ENCODE assay signal across 26 cellular contexts in the genomic region with DNA sequence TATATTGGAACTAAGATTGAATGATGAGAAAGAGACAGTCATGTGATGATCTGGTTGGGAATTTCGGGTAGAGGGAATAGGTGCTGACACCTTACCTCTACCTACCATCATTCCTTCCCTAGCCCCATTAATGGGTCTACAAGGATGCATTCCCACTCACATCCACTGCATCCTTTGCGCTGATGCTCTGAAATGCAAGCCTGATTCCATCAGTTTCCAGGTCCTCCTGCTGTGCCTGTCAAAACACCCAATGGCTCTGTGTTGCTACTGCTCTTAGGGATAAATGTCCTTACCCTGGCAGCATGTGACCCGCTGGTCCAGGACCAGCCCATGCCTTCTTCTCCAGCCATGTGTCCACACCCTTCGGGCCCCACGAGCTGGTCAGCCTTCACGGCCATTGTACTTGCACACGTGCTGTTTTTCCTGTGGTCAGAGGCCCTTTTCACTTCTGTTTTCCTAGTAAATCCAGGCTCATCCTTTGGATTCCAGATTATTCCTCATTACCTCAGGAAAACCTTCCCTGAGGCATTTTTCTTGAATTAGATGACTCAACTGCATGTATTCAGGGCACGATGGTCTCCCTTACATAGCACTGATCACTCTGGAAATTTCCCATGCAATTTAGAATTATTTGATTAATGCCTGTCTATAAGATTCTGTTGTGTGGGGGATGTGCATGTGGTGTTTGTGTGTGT.
"Had no signal": no experiment of that assay in that cellular context is flagged by ENCODE, and none has a peak within 500 bp of the region (broad histone marks: within the 10 kb centered on the region; RNA-seq: fewer than 3 reads in every experiment).

No MANE protein-coding gene starts in this region.

- H3K9me3 ChIP-seq: esophagus squamous epithelium, thoracic aorta, uterus had no signal

- H3K4me1 ChIP-seq: esophagus squamous epithelium, uterus had no signal

- H3K27ac Mint-ChIP-seq: activated CD4-positive, alpha-beta T cell treated with anti-CD3 and anti-CD28 coated beads for 36 hours; activated naive CD4-positive, alpha-beta T cell treated with anti-CD3 and anti-CD28 coated beads, Interleukin-2, amount 50 U/mL, for 72 hours; activated T-cell treated with anti-CD3 and anti-CD28 coated beads, Interleukin-2, amount 50 U/mL, for 72 hours; naive thymus-derived CD4-positive, alpha-beta T cell; neural progenitor cell; stimulated activated effector memory CD8-positive, alpha-beta T cell treated with anti-CD3 and anti-CD28 coated beads, Interleukin-12 subunit alpha, Interleukin-12 subunit beta, amount 100 ng/mL, for 72 hours; stimulated activated naive CD8-positive, alpha-beta T cell treated with anti-CD3 and anti-CD28 coated beads, Interleukin-15, Interleukin-2, amounts not matched to agents 100 ng/mL and 50 ng/mL, for 24 hours; type B pancreatic cell had no signal

- H3K27me3 ChIP-seq: neural progenitor cell, uterus had no signal

- H3K4me1 Mint-ChIP-seq: activated CD4-positive, alpha-beta T cell treated with anti-CD3 and anti-CD28 coated beads for 36 hours; central memory CD8-positive, alpha-beta T cell; naive thymus-derived CD4-positive, alpha-beta T cell; neural progenitor cell; stimulated activated effector memory CD8-positive, alpha-beta T cell treated with anti-CD3 and anti-CD28 coated beads, Interleukin-12 subunit alpha, Interleukin-12 subunit beta, amount 100 ng/mL, for 72 hours had no signal

- H3K9ac ChIP-seq: neural progenitor cell had no signal

- H3K36me3 Mint-ChIP-seq: activated naive CD4-positive, alpha-beta T cell treated with anti-CD3 and anti-CD28 coated beads, Interleukin-2, amount 50 U/mL, for 72 hours; naive thymus-derived CD4-positive, alpha-beta T cell; neural progenitor cell; stimulated activated effector memory CD8-positive, alpha-beta T cell treated with anti-CD3 and anti-CD28 coated beads, Interleukin-12 subunit alpha, Interleukin-12 subunit beta, amount 100 ng/mL, for 72 hours had no signal

- H3K36me3 ChIP-seq: esophagus squamous epithelium, neural progenitor cell, thoracic aorta, uterus had no signal

- ATAC-seq: activated CD4-positive, alpha-beta T cell treated with anti-CD3 and anti-CD28 coated beads for 36 hours; activated naive CD4-positive, alpha-beta T cell treated with anti-CD3 and anti-CD28 coated beads, Interleukin-2, amount 50 U/mL, for 72 hours; activated T-cell treated with anti-CD3 and anti-CD28 coated beads, Interleukin-2, amount 50 U/mL, for 72 hours; naive thymus-derived CD4-positive, alpha-beta T cell; sciatic nerve; stimulated activated effector memory CD8-positive, alpha-beta T cell treated with anti-CD3 and anti-CD28 coated beads, Interleukin-12 subunit alpha, Interleukin-12 subunit beta, amount 100 ng/mL, for 72 hours had no signal

- H2AFZ ChIP-seq: neural progenitor cell had no signal

- H3K27ac ChIP-seq: esophagus squamous epithelium, neural progenitor cell, skin epidermis, thoracic aorta, uterus had no signal

- H3K4me2 ChIP-seq: neural progenitor cell had no signal

- H3K27me3 Mint-ChIP-seq: type B pancreatic cell had no signal

- H3K4me3 ChIP-seq: esophagus squamous epithelium, neural progenitor cell, skin epidermis, thoracic aorta, uterus had no signal

- DNase-seq: activated CD4-positive, alpha-beta T cell treated with anti-CD3 and anti-CD28 coated beads for 36 hours; activated CD4-positive, alpha-beta T cell treated with anti-CD3 and anti-CD28 coated beads, Interleukin-2, amount 50 U/mL, for 4 hours; activated CD4-positive, CD25-positive, alpha-beta regulatory T cell; activated naive CD4-positive, alpha-beta T cell; activated T-cell treated with anti-CD3 and anti-CD28 coated beads for 4 hours; activated T-cell treated with anti-CD3 and anti-CD28 coated beads, Interleukin-2, amount 50 U/mL, for 72 hours; dermis blood vessel endothelial cell; effector CD4-positive, alpha-beta T cell; esophagus squamous epithelium; glutamatergic neuron; mammary epithelial cell; midbrain; naive thymus-derived CD4-positive, alpha-beta T cell; retina; stimulated activated CD4-positive, alpha-beta T cell treated with anti-CD3 and anti-CD28 coated beads, Interleukin-12 subunit alpha, Interleukin-12 subunit beta, amount 100 ng/mL, for 4 hours; stimulated activated CD4-positive, alpha-beta T cell treated with anti-CD3 and anti-CD28 coated beads, Interleukin-4, amount 100 ng/mL, for 24 hours; uterus had no signal

- H3K9me3 Mint-ChIP-seq: central memory CD8-positive, alpha-beta T cell; stimulated activated effector memory CD8-positive, alpha-beta T cell treated with anti-CD3 and anti-CD28 coated beads, Interleukin-12 subunit alpha, Interleukin-12 subunit beta, amount 100 ng/mL, for 72 hours; type B pancreatic cell had no signal

- H3K4me3 Mint-ChIP-seq: activated CD4-positive, alpha-beta T cell treated with anti-CD3 and anti-CD28 coated beads for 36 hours; activated T-cell treated with anti-CD3 and anti-CD28 coated beads, Interleukin-2, amount 50 U/mL, for 72 hours; central memory CD8-positive, alpha-beta T cell; naive thymus-derived CD4-positive, alpha-beta T cell; neural progenitor cell; stimulated activated effector memory CD8-positive, alpha-beta T cell treated with anti-CD3 and anti-CD28 coated beads, Interleukin-12 subunit alpha, Interleukin-12 subunit beta, amount 100 ng/mL, for 72 hours; stimulated activated naive CD8-positive, alpha-beta T cell treated with anti-CD3 and anti-CD28 coated beads, Interleukin-15, Interleukin-2, amounts not matched to agents 100 ng/mL and 50 ng/mL, for 24 hours; type B pancreatic cell had no signal
